ENCODE assay signal across 14 cellular contexts in genomic region chr1:171441278-171441677, GRCh38. TPM values are rescaled to one million over a fixed set of nuclear protein-coding genes. Genes with fewer than 3 reads are reported as not detected.
DNase-seq lines count a peak whose midpoint lies in the region; ATAC-seq, FAIRE-seq and TF ChIP-seq lines count a peak whose summit lies in the region.
"Had no signal": no experiment of that assay in that cellular context is flagged by ENCODE, and none has a peak within 500 bp of the region (broad histone marks: within the 10 kb centered on the region; RNA-seq: fewer than 3 reads in every experiment).

No MANE protein-coding gene starts in this region.

- no peaks in the 10 kb centered on the region for H4K20me1 ChIP-seq in K562 (replicated peaks; ENCODE audit: control insufficient read depth, insufficient read depth, low read length)
- H4K20me1 ChIP-seq: BLaER1 had no signal

- in situ Hi-C loops in K562 (cut with MboI) (no loop called here), G401 (cut with HindIII; ENCODE audit: low sequenced_read_pairs) (no loop called here)

- WGBS in K562 (ENCODE audit: insufficient coverage, low coverage, missing lambda C conversion rate) = 1% methylated on average over 3 of the region's 3 CpGs

- no peaks in the 10 kb centered on the region for H3K36me3 ChIP-seq in K562 (ENCODE audit: control insufficient read depth, insufficient read depth, low read length)
- H3K36me3 ChIP-seq: BLaER1 had no signal

- H3K9me3 ChIP-seq in K562 (replicated peaks; ENCODE audit: control insufficient read depth, insufficient read depth, low read depth, low read length) = no peaks in the 10 kb centered on the region
- H3K9me3 ChIP-seq: BLaER1 had no signal

- CTCF ChIA-PET in K562 (lab: Yijun Ruan, JAX; ENCODE audit: low intra/inter-chr PET ratio) = interaction anchor here (0.6 kb wide), 1 partner anchor 20 kb away, joined by 4 read pairs; no protein-coding TSS in a partner anchor

- H3K27me3 ChIP-seq in K562 (ENCODE audit: control insufficient read depth in 2 of 2, insufficient read depth in 2 of 2, low read length in 2 of 2) = no peaks in the 10 kb centered on the region; a peak in 1 of 5 replicates
- H3K27me3 ChIP-seq: BLaER1 had no signal

- BruUV-seq in K562 (replicated peaks; lab: Mats Ljungman, UMichigan) = no TSS peak

- intact Hi-C loops in K562 (cut with micrococcal nuclease) = no loop called here

- H3K4me1 ChIP-seq in K562 (replicated peaks in 1 of 2; ENCODE audit: control insufficient read depth in 2 of 2, insufficient read depth in 2 of 2, low read length in 2 of 2) = no peaks in the 10 kb centered on the region
- H3K4me1 ChIP-seq: BLaER1, parathyroid adenoma had no signal

- DNase-seq in AG08396 (ENCODE audit: low spot score) = peak; percentile 16
- peak; percentile 47 for DNase-seq in HTR-8/SVneo (ENCODE audit: insufficient read length, low spot score)
- no peak for DNase-seq in K562 (ENCODE audit: extremely low read depth in 1 of 4, low spot score in 3 of 4)
- DNase-seq in iris pigment epithelial cell (ENCODE audit: low read depth) = peak; percentile 87
- DNase-seq in NCI-H1105 treated with DMSO at 0.1 percent for 48 hours (lab: John Stamatoyannopoulos, UW) = no peak
- no peak for DNase-seq in G401 (ENCODE audit: low spot score)
- DNase-seq: activated CD8-positive, alpha-beta memory T cell treated with anti-CD3 and anti-CD28 coated beads, Interleukin-2, amount 50 U/mL, for 4 hours; effector memory CD8-positive, alpha-beta T cell; midbrain had no signal

- TF ChIP-seq RAD21 in K562 (CRISPR knock-in tag; conservative IDR thresholded peaks at IDR 0.05 in 1 of 2, IDR thresholded peaks at IDR 0.05 in 1 of 2) = no peak

- FAIRE-seq in HTR-8/SVneo (lab: Jason Lieb, UNC) (no peak), K562 (lab: Jason Lieb, UNC) (no peak)

- H3K9me1 ChIP-seq in K562 (ENCODE audit: control insufficient read depth, insufficient read depth, low read length) = no peaks in the 10 kb centered on the region

- no peaks in the 10 kb centered on the region for H3K79me2 ChIP-seq in K562 (ENCODE audit: control insufficient read depth, insufficient read depth, low read length)
- H3K79me2 ChIP-seq: parathyroid adenoma had no signal

- TF ChIP-seq CTCF in K562 (IDR thresholded peaks at IDR 0.05 in 2 of 3, conservative IDR thresholded peaks at IDR 0.05 in 1 of 3; ENCODE audit: insufficient read depth in 2 of 3, low read depth in 1 of 3, low read length in 3 of 3) = no peak

- no peak overlapping the region for H3K9ac ChIP-seq in K562 (ENCODE audit: insufficient read depth in 1 of 2, low read depth in 2 of 2, low read length in 2 of 2)
- H3K9ac ChIP-seq: BLaER1, parathyroid adenoma had no signal

- no peak for TF ChIP-seq EP300 in K562 (IDR thresholded peaks at IDR 0.05; ENCODE audit: low read length)

- no peak overlapping the region for H3K27ac ChIP-seq in K562 (ENCODE audit: extremely low read depth, low read depth, low read length)
- H3K27ac ChIP-seq: BLaER1, parathyroid adenoma, VCaP had no signal

- POLR2A ChIA-PET in K562 (lab: Yijun Ruan, JAX) = no interaction called here

- no peak for ATAC-seq in K562
- ATAC-seq in HG03039 (IDR thresholded peaks at IDR 0.05; ENCODE audit: unreplicated experiment) = no peak
- no peak for ATAC-seq in HG03280 (IDR thresholded peaks at IDR 0.05; ENCODE audit: unreplicated experiment)
- ATAC-seq: effector memory CD8-positive, alpha-beta T cell had no signal

- no peak overlapping the region for H3K4me3 ChIP-seq in K562
- H3K4me3 ChIP-seq: BLaER1 had no signal

- no peak overlapping the region for H2AFZ ChIP-seq in K562 (ENCODE audit: low read depth, low read length)
- H2AFZ ChIP-seq: parathyroid adenoma had no signal

- no peak overlapping the region for H3K4me2 ChIP-seq in K562 (ENCODE audit: insufficient read depth, low read length)
- H3K4me2 ChIP-seq: BLaER1 had no signal

- TF ChIP-seq POLR2A in K562 (conservative IDR thresholded peaks at IDR 0.05) = no peak

TF ChIP-seq in K562, 482 proteins besides CTCF, POLR2A, EP300 and RAD21 (continues in another document):
- TF ChIP-seq, protein P1, sequence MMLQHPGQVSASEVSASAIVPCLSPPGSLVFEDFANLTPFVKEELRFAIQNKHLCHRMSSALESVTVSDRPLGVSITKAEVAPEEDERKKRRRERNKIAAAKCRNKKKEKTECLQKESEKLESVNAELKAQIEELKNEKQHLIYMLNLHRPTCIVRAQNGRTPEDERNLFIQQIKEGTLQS (IDR thresholded peaks at IDR 0.05) = peak; percentile 78
- TF ChIP-seq, protein P1 (CRISPR knock-in tag; conservative IDR thresholded peaks at IDR 0.05) = no peak
- TF ChIP-seq ZNF407 (IDR thresholded peaks at IDR 0.05; ENCODE audit: low read depth) (no peak), TEAD1 (CRISPR knock-in tag; IDR thresholded peaks at IDR 0.05) (no peak), SMAD1 (IDR thresholded peaks at IDR 0.05; ENCODE audit: low read depth, low read length, partially characterized antibody) (no peak)

RNA-seq across cellular contexts. Expression of gene PRRC2C, which starts 44.1 kb away (rescaled TPM):
- total RNA-seq in K562 (2011; cell fraction: chromatin; rRNA removed; ENCODE audit: low replicate concordance) = 76.1 and 296 TPM in 2 replicates
- total RNA-seq in K562 (2011; cell fraction: nucleolus; rRNA removed) = 45.2 and 70.9 TPM in 2 replicates
- 123 and 188 TPM in 2 replicates for total RNA-seq in K562 (2011; cell fraction: nucleoplasm; rRNA removed)
- total RNA-seq in K562 (2014; rRNA removed) = 69.5 and 76.7 TPM in 2 replicates
- total RNA-seq in K562 (2014; rRNA removed; fragmentation: Illumina TruSeq; extraction: Trizol) = 89.2 and 102 TPM in 2 replicates
- 105 and 107 TPM in 2 replicates for total RNA-seq in K562 (2015; rRNA removed; fragmentation: Illumina TruSeq; extraction: Trizol)
- total RNA-seq in K562 (2021) = 218 and 237 TPM in 2 replicates
- 101 and 108 TPM in 2 replicates for polyA plus RNA-seq in K562 (2011; rRNA removed)
- polyA plus RNA-seq in K562 (2011; cell fraction: cytosol; rRNA removed) = 105 and 130 TPM in 2 replicates
- polyA plus RNA-seq in K562 (2011; cell fraction: nucleus; rRNA removed) = 134 and 156 TPM in 2 replicates
- polyA plus RNA-seq in K562 (2012) = 85.6 and 96.6 TPM in 2 replicates
- polyA plus RNA-seq in K562 (2014; fragmentation: Illumina TruSeq; extraction: Trizol) = 164 and 206 TPM in 2 replicates
- 10 to 100 TPM; 61.9 to 93.0 TPM for polyA plus RNA-seq in K562 (2014; fragmentation: Nextera tagmentation; extraction: Ambion mirVana)
- polyA plus RNA-seq in K562 (2014; rRNA removed) = 108 and 114 TPM in 2 replicates
- polyA minus RNA-seq in K562 (2011; rRNA and poly(A)+ RNA removed) = 135 and 143 TPM in 2 replicates
- 137 and 143 TPM in 2 replicates for polyA minus RNA-seq in K562 (2011; cell fraction: cytosol; rRNA and poly(A)+ RNA removed)
- 50.5 and 95.9 TPM in 2 replicates for polyA minus RNA-seq in K562 (2011; cell fraction: nucleus; rRNA and poly(A)+ RNA removed)
- total RNA-seq in G401 (2014; rRNA removed; shearing (Covaris generic)) = 18.0 and 33.4 TPM in 2 replicates

Comparison
In these comparisons a context has a peak if more than half of its experiments do, and no peak if none do; other contexts are left out.
1. DNase-seq: peak in AG08396 (single experiment), HTR-8/SVneo (single experiment) and iris pigment epithelial cell (single experiment); none in K562 (0 of 4), NCI-H1105 treated with DMSO at 0.1 percent for 48 hours (single experiment) and G401 (single experiment).